In genomic region chr6:53284901-53285300, GRCh38 we compare ENCODE assay signal across 11 cellular contexts.
DNase-seq lines count a peak whose midpoint lies in the region; ATAC-seq and TF ChIP-seq lines count a peak whose summit lies in the region.
"Had no signal": no experiment of that assay in that cellular context is flagged by ENCODE, and none has a peak within 500 bp of the region (broad histone marks: within the 10 kb centered on the region; RNA-seq: fewer than 3 reads in every experiment).

No MANE protein-coding gene starts in this region.

- WGBS in upper lobe of left lung, 2 donors, result 81 to 83% methylated on average over 4 of the region's 4 CpGs

- H3K4me3 Mint-ChIP-seq in activated CD4-positive, alpha-beta T cell treated with anti-CD3 and anti-CD28 coated beads for 36 hours, result no peak overlapping the region

- intact Hi-C loops in activated CD4-positive, alpha-beta T cell treated with anti-CD3 and anti-CD28 coated beads for 36 hours (cut with DNase I, micrococcal nuclease), result loop anchor here (2.0 to 5.0 kb wide), 3 partner anchors 22 to 142 kb away; no protein-coding TSS in a partner anchor

- peaks cover 53% of the 10 kb centered on the region for H3K36me3 Mint-ChIP-seq in activated CD4-positive, alpha-beta T cell treated with anti-CD3 and anti-CD28 coated beads for 36 hours (ENCODE audit: low read depth)

- peaks cover 49% of the 10 kb centered on the region for H3K4me1 Mint-ChIP-seq in activated CD4-positive, alpha-beta T cell treated with anti-CD3 and anti-CD28 coated beads for 36 hours

- DNase-seq in activated CD4-positive, alpha-beta T cell treated with anti-CD3 and anti-CD28 coated beads for 36 hours, result peak; percentile 46
- no peak for DNase-seq in activated CD4-positive, alpha-beta T cell treated with anti-CD3 and anti-CD28 coated beads, Interleukin-2, amount 50 U/mL, for 4 hours
- DNase-seq in effector memory CD4-positive, alpha-beta T cell, result no peak
- DNase-seq in upper lobe of left lung (no peak), 8988T (no peak)
- DNase-seq: NCI-H226 had no signal

- no peak for TF ChIP-seq POLR2A in GM18505 (IDR thresholded peaks at IDR 0.05; ENCODE audit: borderline replicate concordance, extremely low read depth, insufficient read depth, insufficient read length)
- TF ChIP-seq POLR2A in upper lobe of left lung (IDR thresholded peaks at IDR 0.05), result no peak

- no peaks in the 10 kb centered on the region for H3K9me3 Mint-ChIP-seq in activated CD4-positive, alpha-beta T cell treated with anti-CD3 and anti-CD28 coated beads for 36 hours (ENCODE audit: low read depth)

- H3K4me3 ChIP-seq in effector memory CD4-positive, alpha-beta T cell (ENCODE audit: insufficient read depth, low read depth, low read length, poor library complexity, severe bottlenecking), result peak overlapping the region; percentile 3
- H3K4me3 ChIP-seq in upper lobe of left lung, result no peak overlapping the region
- H3K4me3 ChIP-seq: lung had no signal

- no peak overlapping the region for H3K27ac ChIP-seq in effector memory CD4-positive, alpha-beta T cell (ENCODE audit: insufficient read depth, low read length, poor library complexity, severe bottlenecking)
- no peak overlapping the region for H3K27ac ChIP-seq in upper lobe of left lung

- H3K27me3 ChIP-seq in effector memory CD4-positive, alpha-beta T cell (replicated peaks; ENCODE audit: control insufficient read depth, insufficient read depth, low read length, poor library complexity, severe bottlenecking), result no peaks in the 10 kb centered on the region
- H3K27me3 ChIP-seq in upper lobe of left lung, result no peaks in the 10 kb centered on the region

- POLR2A ChIA-PET in activated CD4-positive, alpha-beta T cell treated with anti-CD3 and anti-CD28 coated beads for 36 hours (lab: Charles Lee), result interaction anchor here (1.2 kb wide), 1 partner anchor 75 kb away, joined by 3 read pairs; no protein-coding TSS in a partner anchor

- H3K36me3 ChIP-seq in effector memory CD4-positive, alpha-beta T cell (ENCODE audit: control insufficient read depth, insufficient read depth, low read length), result peaks cover 7% of the 10 kb centered on the region
- peaks cover 0 to 28% (median 1%) of the 10 kb centered on the region in 4 donors for H3K36me3 ChIP-seq in upper lobe of left lung

- CTCF ChIA-PET in activated CD4-positive, alpha-beta T cell treated with anti-CD3 and anti-CD28 coated beads for 36 hours (lab: Charles Lee), result interaction anchor here (0.6 to 1.8 kb wide), 6 partner anchors 27 to 568 kb away, joined by 3 to 9 read pairs (median 4); no protein-coding TSS in a partner anchor

- TF ChIP-seq EP300 in upper lobe of left lung (IDR thresholded peaks at IDR 0.05), result no peak

- peak; percentile 82 for ATAC-seq in activated CD4-positive, alpha-beta T cell treated with anti-CD3 and anti-CD28 coated beads for 36 hours
- ATAC-seq in GM21529 (IDR thresholded peaks at IDR 0.05; ENCODE audit: unreplicated experiment), result peak; percentile 56
- peak; percentile 78 for ATAC-seq in HG03196 (IDR thresholded peaks at IDR 0.05; ENCODE audit: unreplicated experiment)
- ATAC-seq in GM18505 (IDR thresholded peaks at IDR 0.05; ENCODE audit: unreplicated experiment), result no peak
- no peak for ATAC-seq in upper lobe of left lung (ENCODE audit: low FRiP score in 2 of 2)
- ATAC-seq: SK-N-SH treated with all-trans-retinoic acid at 6 μM for 48 hours had no signal

- H3K27ac Mint-ChIP-seq in activated CD4-positive, alpha-beta T cell treated with anti-CD3 and anti-CD28 coated beads for 36 hours, result peak overlapping the region; percentile 68

- peaks cover 22% of the 10 kb centered on the region for H3K4me1 ChIP-seq in effector memory CD4-positive, alpha-beta T cell (ENCODE audit: control insufficient read depth, insufficient read depth, low read length, poor library complexity, severe bottlenecking)
- H3K4me1 ChIP-seq in upper lobe of left lung, result peaks cover 11 to 29% (median 22%) of the 10 kb centered on the region in 4 donors

- no peaks in the 10 kb centered on the region for H3K9me3 ChIP-seq in effector memory CD4-positive, alpha-beta T cell (ENCODE audit: control insufficient read depth, low read length)
- no peaks in the 10 kb centered on the region for H3K9me3 ChIP-seq in upper lobe of left lung

- H3K27me3 Mint-ChIP-seq in activated CD4-positive, alpha-beta T cell treated with anti-CD3 and anti-CD28 coated beads for 36 hours, result no peaks in the 10 kb centered on the region

- no peak for TF ChIP-seq CTCF in upper lobe of left lung (IDR thresholded peaks at IDR 0.05)

Comparison
In these comparisons a context has a peak if more than half of its experiments do, and no peak if none do; other contexts are left out.
1. ATAC-seq: peak in activated CD4-positive, alpha-beta T cell treated with anti-CD3 and anti-CD28 coated beads for 36 hours (single experiment), GM21529 (single experiment) and HG03196 (single experiment); none in GM18505 (single experiment) and upper lobe of left lung (0 of 2).